ENCODE assay signal across 8 cellular contexts in genomic region chr11:57323503-57324153, GRCh38. TPM values are rescaled to one million over a fixed set of nuclear protein-coding genes. Genes with fewer than 3 reads are reported as not detected.
DNase-seq lines count a peak whose midpoint lies in the region; ATAC-seq and TF ChIP-seq lines count a peak whose summit lies in the region.

No MANE protein-coding gene starts in this region.

- peak overlapping the region; percentile 96 for H3K4me2 ChIP-seq in mammary epithelial cell (ENCODE audit: insufficient read depth, low read depth, low read length)

- CTCF ChIA-PET in AG04449 (lab: Yijun Ruan, JAX) = interaction anchor here (0.7 to 3.1 kb wide), 7 partner anchors 11 to 483 kb away, joined by 3 to 17 read pairs (median 4); no protein-coding TSS in a partner anchor
- CTCF ChIA-PET in mammary epithelial cell (lab: Charles Lee; ENCODE audit: low non-redundant PET) = interaction anchor here (0.5 to 0.7 kb wide), 3 partner anchors 12 to 207 kb away, joined by 3 to 10 read pairs (median 4); no protein-coding TSS in a partner anchor

- peak overlapping the region; percentile 79 to 93 (median 92) for H3K4me3 Mint-ChIP-seq in IgD-negative memory B cell

- peaks cover 61% of the 10 kb centered on the region for H3K79me2 ChIP-seq in mammary epithelial cell (ENCODE audit: insufficient read depth, low read length)

- 2% methylated on average over 9 of the region's 11 CpGs for WGBS in mammary epithelial cell (ENCODE audit: low coverage, missing lambda C conversion rate)
- WGBS in mesodermal cell (ENCODE audit: insufficient coverage in 2 of 2), 2 experiments = 7 to 9% methylated on average over 5 to 8 of the region's 11 CpGs

- dilution Hi-C loops in mammary epithelial cell (cut with HindIII; ENCODE audit: low sequenced_read_pairs) = loop anchor here (10.0 kb wide), 1 partner anchor 479 kb away; no protein-coding TSS in a partner anchor

- peaks cover 55% of the 10 kb centered on the region for H3K4me1 ChIP-seq in mammary epithelial cell (ENCODE audit: insufficient read depth, low read length)
- H3K4me1 ChIP-seq in mesodermal cell (ENCODE audit: control insufficient read depth, insufficient read depth, low read length, poor library complexity, severe bottlenecking) = peaks cover 42% of the 10 kb centered on the region

- TF ChIP-seq CTCF in AG04449 (IDR thresholded peaks at IDR 0.05; ENCODE audit: insufficient read depth, low read length, missing control alignments) = peak; percentile 27
- no peak for TF ChIP-seq CTCF in mammary epithelial cell (conservative IDR thresholded peaks at IDR 0.05 in 1 of 2, IDR thresholded peaks at IDR 0.05 in 1 of 2; ENCODE audit: extremely low read depth in 1 of 2, insufficient read depth in 1 of 2, low read depth in 1 of 2, low read length in 2 of 2)

- H3K27me3 ChIP-seq in mammary epithelial cell (ENCODE audit: insufficient read depth, low read length) = no peaks in the 10 kb centered on the region

- peak overlapping the region; percentile 55 for H2AFZ ChIP-seq in mammary epithelial cell (ENCODE audit: low read depth, low read length)

- intact Hi-C loops in mammary epithelial cell (cut with micrococcal nuclease) = loop anchor here (5.0 kb wide), 2 partner anchors 191 to 481 kb away; no protein-coding TSS in a partner anchor

- H3K27ac ChIP-seq in mammary epithelial cell (ENCODE audit: insufficient read depth, low read depth, low read length) = peak overlapping the region; percentile 85
- H3K27ac ChIP-seq in mesodermal cell (ENCODE audit: low read depth, low read length, severe bottlenecking) = peak overlapping the region; percentile 99

- no peak for DNase-seq in AG04449 (ENCODE audit: low read depth, low spot score)
- DNase-seq in mammary epithelial cell = no peak
- DNase-seq in retina = no peak

- no peaks in the 10 kb centered on the region for H3K9me3 Mint-ChIP-seq in IgD-negative memory B cell

- peaks cover 2% of the 10 kb centered on the region for H3K36me3 Mint-ChIP-seq in IgD-negative memory B cell

- H3K9ac ChIP-seq in mammary epithelial cell (ENCODE audit: insufficient read depth, low read length) = peak overlapping the region; percentile 94

- no peaks in the 10 kb centered on the region for H3K9me3 ChIP-seq in mammary epithelial cell (replicated peaks; ENCODE audit: insufficient read depth, low read length)
- no peaks in the 10 kb centered on the region for H3K9me3 ChIP-seq in mesodermal cell (ENCODE audit: control insufficient read depth, low read length)

- no peaks in the 10 kb centered on the region for H4K20me1 ChIP-seq in mammary epithelial cell (ENCODE audit: insufficient read depth, low read length)

- no TSS peak for BruUV-seq in mammary epithelial cell (replicated peaks; lab: Mats Ljungman, UMichigan)

- H3K27me3 Mint-ChIP-seq in IgD-negative memory B cell = peaks cover 2% of the 10 kb centered on the region

- ATAC-seq in GM18519 (IDR thresholded peaks at IDR 0.05; ENCODE audit: low FRiP score, unreplicated experiment) (no peak), HG02759 (IDR thresholded peaks at IDR 0.05; ENCODE audit: unreplicated experiment) (no peak), HG02885 (IDR thresholded peaks at IDR 0.05; ENCODE audit: poor library complexity, unreplicated experiment) (no peak)

- peaks cover 15 to 23% (median 17%) of the 10 kb centered on the region in 3 donors for H3K4me1 Mint-ChIP-seq in IgD-negative memory B cell

- H3K27ac Mint-ChIP-seq in IgD-negative memory B cell = peak overlapping the region; percentile 32 to 89 (median 77)

- H3K36me3 ChIP-seq in mammary epithelial cell (ENCODE audit: insufficient read depth, low read length) (peaks cover 21% of the 10 kb centered on the region), mesodermal cell (ENCODE audit: control insufficient read depth, insufficient read depth, low read length) (peaks cover 61% of the 10 kb centered on the region)

- H3K4me3 ChIP-seq in AG04449 (ENCODE audit: low read depth, low read length) (peak overlapping the region; percentile 90), mammary epithelial cell (replicated peaks in 1 of 3; ENCODE audit: insufficient read depth in 1 of 3, low read depth in 2 of 3, low read length in 3 of 3) (peak overlapping the region; percentile 82 to 90 (median 90)), mesodermal cell (ENCODE audit: extremely low read depth, insufficient read depth, low read length, poor library complexity, severe bottlenecking) (peak overlapping the region; percentile 80)

- in situ Hi-C loops in mammary epithelial cell (cut with MboI; ENCODE audit: low sequenced_read_pairs in 2 of 2) = no loop called here

- POLR2A ChIA-PET in AG04449 (lab: Yijun Ruan, JAX) = interaction anchor here (1.1 to 3.5 kb wide), 3 partner anchors 12 to 20 kb away, joined by 3 to 38 read pairs (median 5); partner anchors contain the start of gene SSRP1

RNA-seq across cellular contexts. Expression of gene TNKS1BP1, which starts 1.1 kb away (rescaled TPM):
- polyA plus RNA-seq in IgD-negative memory B cell (5.5 TPM), mammary epithelial cell (84.3 TPM)
- total RNA-seq in mammary epithelial cell = 100 to 1,000 TPM; 195 to 208 TPM
- 309 TPM for polyA minus RNA-seq in mammary epithelial cell
- polyA plus RNA-seq in mesodermal cell (2013, experiment 1 of 2) = 125 TPM
- 103 TPM for polyA plus RNA-seq in mesodermal cell (2013, experiment 2 of 2)

RNA-seq across cellular contexts. Expression of gene SSRP1, which starts 12.1 kb away (rescaled TPM):
- polyA plus RNA-seq in IgD-negative memory B cell = 34.0 TPM
- 100 to 1,000 TPM in 1 of 2 donors, 10 to 100 TPM in 1; 53.0 to 127 TPM for total RNA-seq in mammary epithelial cell
- 160 TPM for polyA plus RNA-seq in mammary epithelial cell
- 291 TPM for polyA minus RNA-seq in mammary epithelial cell
- 220 TPM for polyA plus RNA-seq in mesodermal cell (2013, experiment 1 of 2)
- 213 TPM for polyA plus RNA-seq in mesodermal cell (2013, experiment 2 of 2)

RNA-seq across cellular contexts. Expression of gene P2RX3, which starts 14.5 kb away (rescaled TPM):
- polyA plus RNA-seq in IgD-negative memory B cell (not detected), mammary epithelial cell (not detected)
- total RNA-seq in mammary epithelial cell = not detected
- not detected for polyA minus RNA-seq in mammary epithelial cell
- 7.7 TPM for polyA plus RNA-seq in mesodermal cell (2013, experiment 1 of 2)
- 5.2 TPM for polyA plus RNA-seq in mesodermal cell (2013, experiment 2 of 2)

RNA-seq across cellular contexts. Expression of gene PRG3, which starts 57.3 kb away (rescaled TPM):
- polyA plus RNA-seq in IgD-negative memory B cell = not detected
- total RNA-seq in mammary epithelial cell = not detected
- not detected for polyA plus RNA-seq in mammary epithelial cell
- not detected for polyA minus RNA-seq in mammary epithelial cell
- polyA plus RNA-seq in mesodermal cell (2013, experiment 1 of 2) = not detected
- polyA plus RNA-seq in mesodermal cell (2013, experiment 2 of 2) = not detected

Comparison
In these comparisons a context has a peak if more than half of its experiments do, and no peak if none do; other contexts are left out.
1. RNA of gene TNKS1BP1, which starts 1.1 kb away (polyA plus RNA-seq): 84.3 TPM in mammary epithelial cell (single experiment); 5.5 TPM in IgD-negative memory B cell (single experiment); every median in the first group is over 10 times any median in the second.
2. Peak in every context shown above with its lines, with median percentiles within 50 percentile points of each other: H3K4me3 ChIP-seq.